34 cellular contexts compared by ENCODE assay signal in the genomic region with DNA sequence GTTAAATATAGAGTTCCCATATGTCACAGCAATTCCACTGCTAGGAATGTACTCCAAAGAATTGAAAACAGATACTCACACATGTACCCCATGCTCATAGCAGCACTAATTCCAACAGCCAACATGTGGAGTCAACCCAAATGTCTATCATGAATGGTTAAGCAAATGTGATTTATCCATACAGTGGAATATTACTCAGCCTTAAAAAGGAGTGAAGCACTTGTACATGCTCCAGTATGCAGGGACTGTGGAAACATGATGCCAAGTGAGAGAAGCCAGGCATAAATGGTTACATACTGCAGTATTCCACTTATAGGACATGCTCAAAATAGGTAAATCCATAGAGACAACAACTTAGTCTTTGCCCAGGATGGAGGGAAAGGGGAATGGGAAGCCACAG.
"Had no signal": no experiment of that assay in that cellular context is flagged by ENCODE, and none has a peak within 500 bp of the region (broad histone marks: within the 10 kb centered on the region; RNA-seq: fewer than 3 reads in every experiment).

No MANE protein-coding gene starts in this region.

- H3K4me3 ChIP-seq: MG63 had no signal

- H3K9me3 ChIP-seq: MG63 had no signal

- DNase-seq: Kasumi-1, MG63, MM.1S, NCI-H1048, NCI-H1092, NCI-H1092 treated with DMSO at 0.1 percent for 48 hours, NCI-H1105, NCI-H1105 treated with DMSO at 0.1 percent for 48 hours, NCI-H1417, NCI-H1417 treated with DMSO at 0.1 percent for 48 hours, NCI-H1436, NCI-H1436 treated with DMSO at 0.1 percent for 48 hours, NCI-H146, NCI-H1694, NCI-H1694 treated with DMSO at 0.1 percent for 48 hours, NCI-H187, NCI-H187 treated with DMSO at 0.1 percent for 48 hours, NCI-H1930, NCI-H2029, NCI-H2029 treated with DMSO at 0.1 percent for 48 hours, NCI-H2081, NCI-H2081 treated with DMSO at 0.1 percent for 48 hours, NCI-H2107, NCI-H2171, NCI-H2171 treated with DMSO at 0.1 percent for 48 hours, NCI-H2227 treated with DMSO at 0.1 percent for 48 hours, NCI-H226, NCI-H345, NCI-H446, NCI-H446 treated with DMSO at 0.1 percent for 48 hours, NCI-H510A, NCI-H510A treated with DMSO at 0.1 percent for 48 hours, NCI-H524, NCI-H524 treated with DMSO at 0.1 percent for 48 hours had no signal

- H3K27me3 ChIP-seq: MG63 had no signal

- H3K36me3 ChIP-seq: MG63 had no signal
